Comparison of ENCODE assay signal across 13 cellular contexts in genomic region chr1:7482077-7482476, GRCh38.
DNase-seq lines count a peak whose midpoint lies in the region; ATAC-seq lines count a peak whose summit lies in the region.
"Had no signal": no experiment of that assay in that cellular context is flagged by ENCODE, and none has a peak within 500 bp of the region (broad histone marks: within the 10 kb centered on the region; RNA-seq: fewer than 3 reads in every experiment).

No MANE protein-coding gene starts in this region.

- H3K23ac ChIP-seq in neuronal stem cell (ENCODE audit: low read depth, low read length, poor library complexity) = no peak overlapping the region

- peaks cover 0 to 14% (median 0%) of the 10 kb centered on the region in 3 experiments for H3K27me3 ChIP-seq in neuronal stem cell (ENCODE audit: control insufficient read depth in 3 of 3, insufficient read depth in 3 of 3, low read depth in 1 of 3, low read length in 3 of 3)
- H3K27me3 ChIP-seq: BLaER1 treated with 17β-estradiol and CSF1 and Interleukin-3, amounts not matched to agents 10 nM and 100 nM had no signal

- H3K9me3 ChIP-seq in neuronal stem cell (replicated peaks in 1 of 2; ENCODE audit: control insufficient read depth in 2 of 2, insufficient read depth in 1 of 2, low read depth in 1 of 2, low read length in 2 of 2) = peaks cover 0 to 2% of the 10 kb centered on the region in 2 donors
- H3K9me3 ChIP-seq: BLaER1 treated with 17β-estradiol and CSF1 and Interleukin-3, amounts not matched to agents 10 nM and 100 nM; HAP-1 had no signal

- H2AFZ ChIP-seq in neuronal stem cell (ENCODE audit: low read length) = no peak overlapping the region

- H2BK5ac ChIP-seq in neuronal stem cell (ENCODE audit: low read length) = no peak overlapping the region

- no peak overlapping the region for H2BK12ac ChIP-seq in neuronal stem cell (ENCODE audit: low read length)

- no peaks in the 10 kb centered on the region for H3K36me3 ChIP-seq in neuronal stem cell (replicated peaks in 1 of 2; ENCODE audit: control insufficient read depth in 2 of 2, insufficient read depth in 2 of 2, low read length in 2 of 2)
- H3K36me3 ChIP-seq: BLaER1 treated with 17β-estradiol and CSF1 and Interleukin-3, amounts not matched to agents 10 nM and 100 nM; HAP-1 had no signal

- peak; percentile 67 for ATAC-seq in Right ventricle myocardium superior (ENCODE audit: poor library complexity)
- peak; percentile 16 to 71 for ATAC-seq in left cardiac atrium
- ATAC-seq: CD8-positive, alpha-beta T cell; HepG2 had no signal

- H2BK120ac ChIP-seq in neuronal stem cell (ENCODE audit: low read depth, low read length) = no peak overlapping the region

- no peak for DNase-seq in Right ventricle myocardium superior
- no peak for DNase-seq in cardiac septum (ENCODE audit: low spot score)
- DNase-seq in left cardiac atrium = no peak
- no peak for DNase-seq in neuronal stem cell (ENCODE audit: low spot score)
- DNase-seq in SHP77 (lab: John Stamatoyannopoulos, UW) = no peak
- DNase-seq in activated CD8-positive, alpha-beta memory T cell treated with anti-CD3 and anti-CD28 coated beads, Interleukin-2, amount 50 U/mL, for 4 hours = no peak
- DNase-seq: Calu3; CD8-positive, alpha-beta T cell; DMS79 treated with DMSO at 0.1 percent for 48 hours; GF-D8 had no signal

- H3K4me2 ChIP-seq in neuronal stem cell (ENCODE audit: insufficient read depth, low read length, poor library complexity, severe bottlenecking) = no peak overlapping the region

- H2AK5ac ChIP-seq in neuronal stem cell (ENCODE audit: low read depth, low read length) = no peak overlapping the region

- no peak overlapping the region for H3K4me3 ChIP-seq in neuronal stem cell (ENCODE audit: low read length in 2 of 2)
- H3K4me3 ChIP-seq: BLaER1 treated with 17β-estradiol and CSF1 and Interleukin-3, amounts not matched to agents 10 nM and 100 nM; HAP-1 had no signal

- H3K79me1 ChIP-seq in neuronal stem cell (ENCODE audit: low read depth, low read length) = no peaks in the 10 kb centered on the region

- peaks cover 0 to 5% of the 10 kb centered on the region in 2 donors for H3K4me1 ChIP-seq in neuronal stem cell (ENCODE audit: control insufficient read depth in 2 of 2, insufficient read depth in 1 of 2, low read depth in 1 of 2, low read length in 2 of 2)
- H3K4me1 ChIP-seq: HAP-1 had no signal

- no peak overlapping the region for H4K8ac ChIP-seq in neuronal stem cell (ENCODE audit: low read depth, low read length)

- no CpG with 5 or more reads among the region's 6 CpGs for WGBS in neuronal stem cell (ENCODE audit: extremely low coverage in 2 of 2, insufficient read length in 2 of 2, insufficient replicate concordance in 1 of 2), 2 donors

- intact Hi-C loops in Right ventricle myocardium superior (cut with DNase I) (no loop called here), cardiac septum (cut with DNase I) (no loop called here), left cardiac atrium (cut with DNase I) (no loop called here)

- no peak overlapping the region for H3K18ac ChIP-seq in neuronal stem cell (ENCODE audit: low read length)

- H3K14ac ChIP-seq in neuronal stem cell (ENCODE audit: low read length) = peak overlapping the region; percentile 48

- H3K4ac ChIP-seq in neuronal stem cell (ENCODE audit: low read length) = no peak overlapping the region

- no peak overlapping the region for H2BK15ac ChIP-seq in neuronal stem cell (ENCODE audit: low read length)

- H3K9ac ChIP-seq in neuronal stem cell (ENCODE audit: low read depth, low read length, poor library complexity) = no peak overlapping the region
- H3K9ac ChIP-seq: BLaER1 treated with 17β-estradiol and CSF1 and Interleukin-3, amounts not matched to agents 10 nM and 100 nM had no signal

- H3K27ac ChIP-seq in neuronal stem cell (replicated peaks; ENCODE audit: low read length) = no peak overlapping the region
- H3K27ac ChIP-seq: BLaER1 treated with 17β-estradiol and CSF1 and Interleukin-3, amounts not matched to agents 10 nM and 100 nM had no signal

- H4K91ac ChIP-seq in neuronal stem cell (ENCODE audit: low read depth, low read length, poor library complexity) = no peak overlapping the region
